Comparison of ENCODE assay signal across 8 cellular contexts in genomic region chr19:17718467-17718987, GRCh38. TPM values are rescaled to one million over a fixed set of nuclear protein-coding genes. Genes with fewer than 3 reads are reported as not detected.
A peak's percentile ranks its signal among the peaks of the same experiment; 100 is the strongest.
DNase-seq lines count a peak whose midpoint lies in the region; ATAC-seq, FAIRE-seq and TF ChIP-seq lines count a peak whose summit lies in the region.

No MANE protein-coding gene starts in this region.

- FAIRE-seq in K562 (lab: Jason Lieb, UNC) (no peak), HTR-8/SVneo (lab: Jason Lieb, UNC) (no peak)

- WGBS in K562 (ENCODE audit: insufficient coverage, low coverage, missing lambda C conversion rate), result 54% methylated on average over 3 of the region's 5 CpGs

- H4K20me1 ChIP-seq in K562 (replicated peaks; ENCODE audit: control insufficient read depth, insufficient read depth, low read length), result peaks cover 9% of the 10 kb centered on the region; the same call in 1 of the 2 replicates

- H3K4me3 ChIP-seq in K562 (peak overlapping the region; percentile 87), neuron (ENCODE audit: low read length) (peak overlapping the region; percentile 60)

- peak overlapping the region; percentile 81 for H3K9ac ChIP-seq in ES-I3 (ENCODE audit: low read depth, low read length)
- H3K9ac ChIP-seq in K562 (ENCODE audit: insufficient read depth in 1 of 2, low read depth in 2 of 2, low read length in 2 of 2), result peak overlapping the region in 1 of 2 experiments; percentile 97; a peak in 1 of 4 replicates

- no peaks in the 10 kb centered on the region for H3K9me3 ChIP-seq in ES-I3 (ENCODE audit: control insufficient read depth, insufficient read depth, low read length)
- H3K9me3 ChIP-seq in K562 (replicated peaks; ENCODE audit: control insufficient read depth, insufficient read depth, low read depth, low read length), result no peaks in the 10 kb centered on the region
- H3K9me3 ChIP-seq in neuron (ENCODE audit: low read length), result no peaks in the 10 kb centered on the region

- TF ChIP-seq EP300 in K562 (IDR thresholded peaks at IDR 0.05; ENCODE audit: low read length), result no peak

- H2AFZ ChIP-seq in K562 (ENCODE audit: low read depth, low read length) (peak overlapping the region; percentile 84), neuron (ENCODE audit: low read depth, low read length) (peak overlapping the region; percentile 61)

- BruUV-seq in K562 (replicated peaks; lab: Mats Ljungman, UMichigan), result no TSS peak

- peaks cover 11% of the 10 kb centered on the region for H3K4me1 ChIP-seq in ES-I3 (ENCODE audit: insufficient read depth, low read length)
- peaks cover 27 to 43% of the 10 kb centered on the region in 2 experiments; a peak in 4 of 5 replicates for H3K4me1 ChIP-seq in K562 (replicated peaks in 1 of 2; ENCODE audit: control insufficient read depth in 2 of 2, insufficient read depth in 2 of 2, low read length in 2 of 2)
- H3K4me1 ChIP-seq in neuron (ENCODE audit: insufficient read depth, low read length), result peaks cover 20% of the 10 kb centered on the region

- POLR2A ChIA-PET in K562 (lab: Yijun Ruan, JAX), result interaction anchor here (0.8 to 1.5 kb wide), 7 partner anchors 11 to 250 kb away, joined by 3 to 6 read pairs (median 4); no protein-coding TSS in a partner anchor

- peaks cover 26% of the 10 kb centered on the region for H3K79me2 ChIP-seq in K562 (ENCODE audit: control insufficient read depth, insufficient read depth, low read length)

- TF ChIP-seq RAD21 in K562 (CRISPR knock-in tag; conservative IDR thresholded peaks at IDR 0.05 in 1 of 2, IDR thresholded peaks at IDR 0.05 in 1 of 2), result no peak

- TF ChIP-seq CTCF in K562 (IDR thresholded peaks at IDR 0.05 in 2 of 3, conservative IDR thresholded peaks at IDR 0.05 in 1 of 3; ENCODE audit: insufficient read depth in 2 of 3, low read depth in 1 of 3, low read length in 3 of 3), result no peak

- intact Hi-C loops in K562 (cut with micrococcal nuclease), result no loop called here

- ATAC-seq in K562, result no peak; the same call in 2 of the 3 replicates
- ATAC-seq in GM19395 (IDR thresholded peaks at IDR 0.05; ENCODE audit: unreplicated experiment), result no peak

- H3K27me3 ChIP-seq in K562 (ENCODE audit: control insufficient read depth in 2 of 2, insufficient read depth in 2 of 2, low read length in 2 of 2) (no peaks in the 10 kb centered on the region), neuron (ENCODE audit: insufficient read depth, low read length) (no peaks in the 10 kb centered on the region)

- peak overlapping the region; percentile 90 for H3K4me2 ChIP-seq in K562 (ENCODE audit: insufficient read depth, low read length)

- DNase-seq in NAMALWA (ENCODE audit: low spot score) (peak; percentile 36), K562 (ENCODE audit: extremely low read depth in 1 of 4, low spot score in 3 of 4) (peak in 1 of 4 experiments; percentile 1), activated gamma-delta T cell (lab: John Stamatoyannopoulos, UW) (no peak), DMS153 (lab: John Stamatoyannopoulos, UW) (no peak), HTR-8/SVneo (ENCODE audit: insufficient read length, low spot score) (no peak)

- H3K27ac ChIP-seq in K562 (ENCODE audit: extremely low read depth, low read depth, low read length), result no peak overlapping the region; the same call in 2 of the 3 replicates

- CTCF ChIA-PET in K562 (lab: Yijun Ruan, JAX; ENCODE audit: low intra/inter-chr PET ratio), result no interaction called here

- in situ Hi-C loops in K562 (cut with MboI), result no loop called here

- TF ChIP-seq POLR2A in K562 (conservative IDR thresholded peaks at IDR 0.05), result no peak

- no peaks in the 10 kb centered on the region for H3K9me1 ChIP-seq in K562 (ENCODE audit: control insufficient read depth, insufficient read depth, low read length)

- peaks cover 5% of the 10 kb centered on the region for H3K36me3 ChIP-seq in ES-I3 (ENCODE audit: insufficient read depth, low read length)
- peaks cover 20% of the 10 kb centered on the region; the same call in 1 of the 3 replicates for H3K36me3 ChIP-seq in K562 (ENCODE audit: control insufficient read depth, insufficient read depth, low read length)
- H3K36me3 ChIP-seq in neuron (ENCODE audit: insufficient read depth, low read length), result peaks cover 20% of the 10 kb centered on the region

TF ChIP-seq in K562, 482 proteins besides CTCF, POLR2A, EP300 and RAD21:
- TF ChIP-seq CREB1 (IDR thresholded peaks at IDR 0.05) (no peak), CREB1 (CRISPR knock-in tag; IDR thresholded peaks at IDR 0.05) (0 out of 2 replicates have a peak, but pooled peaks have one; percentile 24), STAG1 (CRISPR knock-in tag; IDR thresholded peaks at IDR 0.05; ENCODE audit: borderline replicate concordance) (no peak), HNRNPK (IDR thresholded peaks at IDR 0.05; ENCODE audit: low read depth, low read length, poor library complexity, severe bottlenecking) (peak; percentile 34)

RNA-seq across cellular contexts. Expression of gene MAP1S, which starts 0.8 kb away (rescaled TPM):
- 19.7 and 56.1 TPM in 2 replicates for total RNA-seq in K562 (2011; cell fraction: chromatin; rRNA removed; ENCODE audit: low replicate concordance)
- total RNA-seq in K562 (2011; cell fraction: nucleolus; rRNA removed), result 33.4 and 40.5 TPM in 2 replicates
- total RNA-seq in K562 (2011; cell fraction: nucleoplasm; rRNA removed), result 34.0 and 46.6 TPM in 2 replicates
- total RNA-seq in K562 (2014; rRNA removed), result 23.0 and 36.9 TPM in 2 replicates
- total RNA-seq in K562 (2014; rRNA removed; fragmentation: Illumina TruSeq; extraction: Trizol), result 3.0 and 5.3 TPM in 2 replicates
- 9.5 and 11.0 TPM in 2 replicates for total RNA-seq in K562 (2015; rRNA removed; fragmentation: Illumina TruSeq; extraction: Trizol)
- 79.8 and 81.0 TPM in 2 replicates for total RNA-seq in K562 (2021)
- polyA plus RNA-seq in K562 (2011; rRNA removed), result 5.9 and 18.2 TPM in 2 replicates
- 11.0 and 28.6 TPM in 2 replicates for polyA plus RNA-seq in K562 (2011; cell fraction: cytosol; rRNA removed)
- polyA plus RNA-seq in K562 (2011; cell fraction: nucleus; rRNA removed), result 17.9 and 37.4 TPM in 2 replicates
- polyA plus RNA-seq in K562 (2012), result 85.3 and 93.8 TPM in 2 replicates
- polyA plus RNA-seq in K562 (2014; fragmentation: Illumina TruSeq; extraction: Trizol), result 33.0 and 48.4 TPM in 2 replicates
- polyA plus RNA-seq in K562 (2014; fragmentation: Nextera tagmentation; extraction: Ambion mirVana), result 1 to 10 TPM; 2.0 to 3.0 TPM
- 12.2 and 13.9 TPM in 2 replicates for polyA plus RNA-seq in K562 (2014; rRNA removed)
- 12.8 and 15.3 TPM in 2 replicates for polyA minus RNA-seq in K562 (2011; rRNA and poly(A)+ RNA removed)
- 65.8 and 95.4 TPM in 2 replicates for polyA minus RNA-seq in K562 (2011; cell fraction: cytosol; rRNA and poly(A)+ RNA removed)
- polyA minus RNA-seq in K562 (2011; cell fraction: nucleus; rRNA and poly(A)+ RNA removed), result 15.6 and 19.3 TPM in 2 replicates

RNA-seq across cellular contexts. Expression of gene UNC13A, which starts 30.4 kb away (rescaled TPM):
- total RNA-seq in K562 (2011; cell fraction: chromatin; rRNA removed; ENCODE audit: low replicate concordance), result 5.0 and 12.3 TPM in 2 replicates
- 2.5 and 5.7 TPM in 2 replicates for total RNA-seq in K562 (2011; cell fraction: nucleolus; rRNA removed)
- total RNA-seq in K562 (2011; cell fraction: nucleoplasm; rRNA removed), result 2.9 and 4.6 TPM in 2 replicates
- total RNA-seq in K562 (2014; rRNA removed) (0.24 and 0.27 TPM in 2 replicates), K562 (2014; rRNA removed; fragmentation: Illumina TruSeq; extraction: Trizol) (0.18 and 0.19 TPM in 2 replicates), K562 (2015; rRNA removed; fragmentation: Illumina TruSeq; extraction: Trizol) (0.15 and 0.25 TPM in 2 replicates), K562 (2021) (0.13 and 0.38 TPM in 2 replicates)
- polyA plus RNA-seq in K562 (2011; rRNA removed) (0.34 and 1.0 TPM in 2 replicates), K562 (2014; fragmentation: Illumina TruSeq; extraction: Trizol) (0.28 and 0.31 TPM in 2 replicates), K562 (2014; fragmentation: Nextera tagmentation; extraction: Ambion mirVana) (under 1 TPM; 0.03 to 0.04 TPM), K562 (2014; rRNA removed) (0.16 and 0.20 TPM in 2 replicates)
- polyA plus RNA-seq in K562 (2011; cell fraction: cytosol; rRNA removed), result 0.24 and 0.81 TPM in 2 replicates
- 1.5 and 8.3 TPM in 2 replicates for polyA plus RNA-seq in K562 (2011; cell fraction: nucleus; rRNA removed)
- polyA plus RNA-seq in K562 (2012), result 0.28 and 0.66 TPM in 2 replicates
- 0.63 and 1.4 TPM in 2 replicates for polyA minus RNA-seq in K562 (2011; rRNA and poly(A)+ RNA removed)
- 0.27 and 0.95 TPM in 2 replicates for polyA minus RNA-seq in K562 (2011; cell fraction: cytosol; rRNA and poly(A)+ RNA removed)
- polyA minus RNA-seq in K562 (2011; cell fraction: nucleus; rRNA and poly(A)+ RNA removed), result 1.1 and 2.3 TPM in 2 replicates

RNA-seq across cellular contexts. Expression of gene FCHO1, which starts 32.8 kb away (rescaled TPM):
- 225 and 536 TPM in 2 replicates for total RNA-seq in K562 (2011; cell fraction: chromatin; rRNA removed; ENCODE audit: low replicate concordance)
- total RNA-seq in K562 (2011; cell fraction: nucleolus; rRNA removed), result 220 and 237 TPM in 2 replicates
- total RNA-seq in K562 (2011; cell fraction: nucleoplasm; rRNA removed), result 234 and 250 TPM in 2 replicates
- 25.4 and 33.0 TPM in 2 replicates for total RNA-seq in K562 (2014; rRNA removed)
- 9.2 and 14.3 TPM in 2 replicates for total RNA-seq in K562 (2014; rRNA removed; fragmentation: Illumina TruSeq; extraction: Trizol)
- total RNA-seq in K562 (2015; rRNA removed; fragmentation: Illumina TruSeq; extraction: Trizol), result 18.1 and 18.3 TPM in 2 replicates
- total RNA-seq in K562 (2021), result 51.9 and 58.9 TPM in 2 replicates
- polyA plus RNA-seq in K562 (2011; rRNA removed), result 9.3 and 19.3 TPM in 2 replicates
- polyA plus RNA-seq in K562 (2011; cell fraction: cytosol; rRNA removed), result 9.1 and 14.7 TPM in 2 replicates
- polyA plus RNA-seq in K562 (2011; cell fraction: nucleus; rRNA removed), result 80.2 and 106 TPM in 2 replicates
- polyA plus RNA-seq in K562 (2012), result 31.6 and 56.4 TPM in 2 replicates
- polyA plus RNA-seq in K562 (2014; fragmentation: Illumina TruSeq; extraction: Trizol), result 24.2 and 32.6 TPM in 2 replicates
- polyA plus RNA-seq in K562 (2014; fragmentation: Nextera tagmentation; extraction: Ambion mirVana), result under 1 TPM; 0.21 to 0.67 TPM
- polyA plus RNA-seq in K562 (2014; rRNA removed), result 26.6 and 28.7 TPM in 2 replicates
- 45.3 and 55.3 TPM in 2 replicates for polyA minus RNA-seq in K562 (2011; rRNA and poly(A)+ RNA removed)
- 28.8 and 38.7 TPM in 2 replicates for polyA minus RNA-seq in K562 (2011; cell fraction: cytosol; rRNA and poly(A)+ RNA removed)
- 95.9 and 141 TPM in 2 replicates for polyA minus RNA-seq in K562 (2011; cell fraction: nucleus; rRNA and poly(A)+ RNA removed)
